11 cellular contexts compared by ENCODE assay signal in genomic region chr1:23908453-23909341, GRCh38. TPM values are rescaled to one million over a fixed set of nuclear protein-coding genes. Genes with fewer than 3 reads are reported as not detected.
DNase-seq lines count a peak whose midpoint lies in the region; ATAC-seq and TF ChIP-seq lines count a peak whose summit lies in the region.
"Had no signal": no experiment of that assay in that cellular context is flagged by ENCODE, and none has a peak within 500 bp of the region (broad histone marks: within the 10 kb centered on the region; RNA-seq: fewer than 3 reads in every experiment).

No MANE protein-coding gene starts in this region.

- H3K27ac ChIP-seq in CD4-positive, alpha-beta T cell (ENCODE audit: low read depth, low read length): no peak overlapping the region
- H3K27ac ChIP-seq in Peyer's patch (peak overlapping the region in 2 of 4 donors; percentile 71 to 83), heart right ventricle (peak overlapping the region in 1 of 10 donors; percentile 59)

- H3K9me3 Mint-ChIP-seq in CD4-positive, alpha-beta T cell: no peaks in the 10 kb centered on the region

- 34 to 38% methylated on average over 9 of the region's 9 CpGs for WGBS in heart right ventricle, 2 donors

- TF ChIP-seq CTCF in CD4-positive, alpha-beta T cell (IDR thresholded peaks at IDR 0.05): no peak
- no peak for TF ChIP-seq CTCF in Peyer's patch (IDR thresholded peaks at IDR 0.05)
- TF ChIP-seq CTCF in heart right ventricle (IDR thresholded peaks at IDR 0.05): no peak

- no peaks in the 10 kb centered on the region for H3K36me3 ChIP-seq in Peyer's patch
- no peaks in the 10 kb centered on the region for H3K36me3 ChIP-seq in heart right ventricle

- CTCF ChIA-PET in CD4-positive, alpha-beta T cell (lab: Charles Lee): no interaction called here

- peaks cover 0 to 7% (median 3%) of the 10 kb centered on the region in 4 donors for H3K4me1 ChIP-seq in Peyer's patch
- H3K4me1 ChIP-seq in heart right ventricle: peaks cover 0 to 35% (median 0%) of the 10 kb centered on the region in 9 donors

- H3K4me1 Mint-ChIP-seq in CD4-positive, alpha-beta T cell (ENCODE audit: low read depth): peaks cover 32% of the 10 kb centered on the region

- TF ChIP-seq POLR2A in Peyer's patch (IDR thresholded peaks at IDR 0.05): no peak

- DNase-seq in CD4-positive, alpha-beta T cell: peak in 2 of 10 experiments; percentile 3 to 7
- DNase-seq in Peyer's patch: peak in 2 of 3 donors; percentile 83 to 87
- no peak for DNase-seq in heart right ventricle
- no peak for DNase-seq in T1000 (lab: John Stamatoyannopoulos, UW)
- DNase-seq in GOT3 (lab: John Stamatoyannopoulos, UW): no peak
- DNase-seq in NCI-H2227 treated with DMSO at 0.1 percent for 48 hours (lab: John Stamatoyannopoulos, UW): no peak
- no peak for DNase-seq in COLO668 (lab: John Stamatoyannopoulos, UW; ENCODE audit: unreplicated experiment)
- DNase-seq: stimulated activated CD4-positive, alpha-beta T cell treated with anti-CD3 and anti-CD28 coated beads, Interleukin-12 subunit alpha, Interleukin-12 subunit beta, amount 100 ng/mL, for 4 hours had no signal

- H3K4me3 ChIP-seq in Peyer's patch (peak overlapping the region in 1 of 4 donors; percentile 10), heart right ventricle (peak overlapping the region in 1 of 10 donors; percentile 7)

- peak; percentile 24 for ATAC-seq in CD4-positive, alpha-beta T cell (ENCODE audit: poor library complexity)
- peak; percentile 27 for ATAC-seq in GM21423 (IDR thresholded peaks at IDR 0.05; ENCODE audit: unreplicated experiment)
- ATAC-seq in heart right ventricle: peak in 7 of 8 donors; percentile 37 to 82 (median 64)
- ATAC-seq: Panc1 had no signal

- H3K4me3 Mint-ChIP-seq in CD4-positive, alpha-beta T cell: no peak overlapping the region

- intact Hi-C loops in CD4-positive, alpha-beta T cell (cut with DNase I, micrococcal nuclease): no loop called here
- intact Hi-C loops in heart right ventricle (cut with DNase I): loop anchor here in 1 of 10 donors (10.0 kb wide), 1 partner anchor 94 kb away; no protein-coding TSS in a partner anchor

- H3K27me3 Mint-ChIP-seq in CD4-positive, alpha-beta T cell: peaks cover 35% of the 10 kb centered on the region

- POLR2A ChIA-PET in CD4-positive, alpha-beta T cell (lab: Charles Lee): no interaction called here

- H3K36me3 Mint-ChIP-seq in CD4-positive, alpha-beta T cell (ENCODE audit: low read depth): no peaks in the 10 kb centered on the region

- H3K9me3 ChIP-seq in CD4-positive, alpha-beta T cell (ENCODE audit: control insufficient read depth, low read length): no peaks in the 10 kb centered on the region
- H3K9me3 ChIP-seq in Peyer's patch (no peaks in the 10 kb centered on the region), heart right ventricle (no peaks in the 10 kb centered on the region)

- H3K27ac Mint-ChIP-seq in CD4-positive, alpha-beta T cell: no peak overlapping the region

- H3K27me3 ChIP-seq in CD4-positive, alpha-beta T cell (ENCODE audit: control insufficient read depth, insufficient read depth, low read length): peaks cover 2% of the 10 kb centered on the region
- H3K27me3 ChIP-seq in Peyer's patch (peaks cover 0 to 2% of the 10 kb centered on the region in 2 donors), heart right ventricle (peaks cover 7 to 54% (median 46%) of the 10 kb centered on the region in 7 donors)

RNA-seq across cellular contexts. Expression of gene CNR2, which starts 4.5 kb away (rescaled TPM):
- under 1 TPM in 1 of 2 experiments, not detected in 1; 0.05 TPM for total RNA-seq in CD4-positive, alpha-beta T cell
- total RNA-seq in Peyer's patch: 10 to 100 TPM in 1 of 4 donors, under 1 TPM in 2, not detected in 1; 0.54 to 13.2 (median 0.66) TPM
- under 1 TPM in 1 of 10 donors, not detected in 9; 0.19 TPM for total RNA-seq in heart right ventricle
- polyA plus RNA-seq in heart right ventricle: under 1 TPM in 1 of 2 donors, not detected in 1; 0.01 TPM
- total RNA-seq: Daoy had no signal

RNA-seq across cellular contexts. Expression of gene FUCA1, which starts 40.6 kb away (rescaled TPM):
- total RNA-seq in CD4-positive, alpha-beta T cell: 1 to 10 TPM; 3.6 to 4.1 TPM
- total RNA-seq in Peyer's patch (100 to 1,000 TPM in 2 of 4 donors, 10 to 100 TPM in 2; 47.9 to 182 (median 107) TPM), heart right ventricle (10 to 100 TPM; 10.6 to 34.0 (median 15.1) TPM)
- polyA plus RNA-seq in heart right ventricle: 10 to 100 TPM; 11.2 to 13.3 TPM

RNA-seq across cellular contexts. Expression of gene PNRC2, which starts 50.9 kb away (rescaled TPM):
- total RNA-seq in CD4-positive, alpha-beta T cell: 100 to 1,000 TPM; 172 to 183 TPM
- total RNA-seq in Peyer's patch: 100 to 1,000 TPM in 2 of 4 donors, 10 to 100 TPM in 2; 77.9 to 157 (median 104) TPM
- 100 to 1,000 TPM in 5 of 10 donors, 10 to 100 TPM in 5; 65.1 to 129 (median 93.8) TPM for total RNA-seq in heart right ventricle
- polyA plus RNA-seq in heart right ventricle: 10 to 100 TPM; 58.4 to 60.6 TPM

Comparison
In these comparisons a context has a peak if more than half of its experiments do, and no peak if none do; other contexts are left out.
1. DNase-seq: peak in Peyer's patch (2 of 3); none in heart right ventricle (0 of 2), T1000 (single experiment), GOT3 (single experiment), NCI-H2227 treated with DMSO at 0.1 percent for 48 hours (single experiment) and COLO668 (single experiment).
2. Peak in every context shown above with its lines, with median percentiles within 50 percentile points of each other: ATAC-seq.